ENCODE assay signal across 9 cellular contexts in the genomic region with DNA sequence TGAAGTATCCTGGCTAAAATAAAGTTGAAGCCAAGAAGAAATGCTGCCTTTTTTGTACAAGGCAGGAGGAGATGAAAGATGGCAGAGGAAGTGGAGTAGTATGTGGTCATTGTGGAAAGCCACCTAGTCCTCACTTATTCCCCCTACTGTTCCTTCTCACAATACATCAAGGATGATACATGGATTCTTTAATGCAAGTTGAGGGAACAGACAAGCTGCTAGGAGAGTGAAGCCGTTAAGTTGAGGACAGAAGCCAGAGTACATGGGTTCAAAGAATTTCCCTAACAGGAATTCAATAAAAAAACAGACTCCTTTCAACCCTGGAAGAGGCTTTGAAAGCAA.
DNase-seq lines count a peak whose midpoint lies in the region; ATAC-seq and TF ChIP-seq lines count a peak whose summit lies in the region.
"Had no signal": no experiment of that assay in that cellular context is flagged by ENCODE, and none has a peak within 500 bp of the region (broad histone marks: within the 10 kb centered on the region; RNA-seq: fewer than 3 reads in every experiment).

No MANE protein-coding gene starts in this region.

- no TSS peak for BruUV-seq in OCI-LY7 (replicated peaks; lab: Mats Ljungman, UMichigan)

- H2AFZ ChIP-seq in OCI-LY7 (ENCODE audit: low read length), result no peak overlapping the region

- no peaks in the 10 kb centered on the region for H3K9me3 Mint-ChIP-seq in stimulated activated naive CD8-positive, alpha-beta T cell treated with anti-CD3 and anti-CD28 coated beads, Interleukin-15, amount 100 ng/mL, for 72 hours
- no peaks in the 10 kb centered on the region for H3K9me3 Mint-ChIP-seq in progenitor cell of endocrine pancreas (ENCODE audit: low read depth)

- intact Hi-C loops in OCI-LY7 (cut with micrococcal nuclease; ENCODE audit: unreplicated experiment), result loop anchor here (5.0 kb wide), 1 partner anchor 49 kb away; no protein-coding TSS in a partner anchor
- intact Hi-C loops in esophagus muscularis mucosa (cut with DNase I), result no loop called here

- WGBS in esophagus muscularis mucosa, result 32% methylated on average over 1 of the region's 1 CpG

- DNase-seq in H4 (ENCODE audit: low spot score), result peak; percentile 24
- DNase-seq in OCI-LY7 (ENCODE audit: low spot score), result peak; percentile 14
- no peak for DNase-seq in esophagus muscularis mucosa (ENCODE audit: extremely low spot score)
- no peak for DNase-seq in stimulated activated naive CD8-positive, alpha-beta T cell treated with anti-CD3 and anti-CD28 coated beads, Interleukin-15, amount 100 ng/mL, for 72 hours
- DNase-seq in progenitor cell of endocrine pancreas (ENCODE audit: low spot score, unreplicated experiment), result no peak
- DNase-seq in NK-92 treated with Interleukin-12 subunit alpha and Interleukin-12 subunit beta, amount 100 ng/mL, for 24 hours (lab: John Stamatoyannopoulos, UW), result no peak
- DNase-seq: activated effector memory CD4-positive, alpha-beta T cell treated with anti-CD3 and anti-CD28 coated beads, Interleukin-2, amount 50 U/mL, for 16 hours had no signal

- no peak for TF ChIP-seq EP300 in esophagus muscularis mucosa (IDR thresholded peaks at IDR 0.05)

- TF ChIP-seq CTCF in OCI-LY7 (conservative IDR thresholded peaks at IDR 0.05; ENCODE audit: low read length) (peak; percentile 63), esophagus muscularis mucosa (IDR thresholded peaks at IDR 0.05) (peak in 2 of 3 experiments; percentile 24 to 42), progenitor cell of endocrine pancreas (IDR thresholded peaks at IDR 0.05; ENCODE audit: unreplicated experiment) (no peak)

- peaks cover 35% of the 10 kb centered on the region for H3K4me1 Mint-ChIP-seq in stimulated activated naive CD8-positive, alpha-beta T cell treated with anti-CD3 and anti-CD28 coated beads, Interleukin-15, amount 100 ng/mL, for 72 hours
- H3K4me1 Mint-ChIP-seq in progenitor cell of endocrine pancreas (ENCODE audit: low read depth), result peaks cover 25% of the 10 kb centered on the region

- peaks cover 14% of the 10 kb centered on the region for H3K4me1 ChIP-seq in OCI-LY7 (ENCODE audit: insufficient read depth, low read length, poor library complexity, severe bottlenecking)
- H3K4me1 ChIP-seq in esophagus muscularis mucosa, result peaks cover 50 to 88% (median 82%) of the 10 kb centered on the region in 4 donors

- H3K27ac ChIP-seq in OCI-LY7 (ENCODE audit: low read depth, low read length, poor library complexity, severe bottlenecking) (no peak overlapping the region), esophagus muscularis mucosa (replicated peaks in 1 of 4) (peak overlapping the region; percentile 70 to 81 (median 78))

- H3K36me3 Mint-ChIP-seq in progenitor cell of endocrine pancreas (ENCODE audit: insufficient read depth), result peaks cover 2% of the 10 kb centered on the region

- TF ChIP-seq POLR2A in esophagus muscularis mucosa (IDR thresholded peaks at IDR 0.05; ENCODE audit: low read depth), result no peak

- peaks cover 24% of the 10 kb centered on the region; the same call in 1 of the 2 replicates for H3K79me2 ChIP-seq in OCI-LY7 (ENCODE audit: insufficient read depth, low read depth, low read length)

- CTCF ChIA-PET in OCI-LY7 (lab: Charles Lee; ENCODE audit: unreplicated experiment), result no interaction called here

- H3K9me3 ChIP-seq in OCI-LY7 (ENCODE audit: low read length), result no peaks in the 10 kb centered on the region
- no peaks in the 10 kb centered on the region for H3K9me3 ChIP-seq in esophagus muscularis mucosa

- H3K4me3 ChIP-seq in OCI-LY7 (ENCODE audit: low read depth, low read length, poor library complexity, severe bottlenecking), result no peak overlapping the region
- no peak overlapping the region for H3K4me3 ChIP-seq in esophagus muscularis mucosa

- ATAC-seq in stimulated activated naive CD8-positive, alpha-beta T cell treated with anti-CD3 and anti-CD28 coated beads, Interleukin-15, amount 100 ng/mL, for 72 hours, result peak; percentile 74
- ATAC-seq in GM18498 (IDR thresholded peaks at IDR 0.05; ENCODE audit: unreplicated experiment), result no peak
- ATAC-seq in HG03342 (IDR thresholded peaks at IDR 0.05; ENCODE audit: unreplicated experiment), result no peak

- no peak overlapping the region for H3K27ac Mint-ChIP-seq in stimulated activated naive CD8-positive, alpha-beta T cell treated with anti-CD3 and anti-CD28 coated beads, Interleukin-15, amount 100 ng/mL, for 72 hours
- no peak overlapping the region for H3K27ac Mint-ChIP-seq in progenitor cell of endocrine pancreas

- H3K4me2 ChIP-seq in OCI-LY7 (ENCODE audit: low read length), result no peak overlapping the region

- no peaks in the 10 kb centered on the region for H3K27me3 Mint-ChIP-seq in stimulated activated naive CD8-positive, alpha-beta T cell treated with anti-CD3 and anti-CD28 coated beads, Interleukin-15, amount 100 ng/mL, for 72 hours
- H3K27me3 Mint-ChIP-seq in progenitor cell of endocrine pancreas, result peaks cover 2% of the 10 kb centered on the region

- H3K27me3 ChIP-seq in esophagus muscularis mucosa, result no peaks in the 10 kb centered on the region

- H3K36me3 ChIP-seq in OCI-LY7 (ENCODE audit: insufficient read depth, low read length), result peaks cover 31% of the 10 kb centered on the region; the same call in 1 of the 2 replicates
- H3K36me3 ChIP-seq in esophagus muscularis mucosa, result no peaks in the 10 kb centered on the region

- no peak overlapping the region for H3K4me3 Mint-ChIP-seq in stimulated activated naive CD8-positive, alpha-beta T cell treated with anti-CD3 and anti-CD28 coated beads, Interleukin-15, amount 100 ng/mL, for 72 hours
- H3K4me3 Mint-ChIP-seq in progenitor cell of endocrine pancreas (ENCODE audit: low read depth), result no peak overlapping the region

- no peaks in the 10 kb centered on the region for H3K9me2 ChIP-seq in OCI-LY7 (ENCODE audit: insufficient read depth, low read length)

- 0 out of 2 replicates have a peak, but pooled peaks cover 11% of the 10 kb centered on the region for H4K20me1 ChIP-seq in OCI-LY7 (ENCODE audit: insufficient read depth, low read length)

- POLR2A ChIA-PET in OCI-LY7 (lab: Charles Lee), result interaction anchor here (0.6 to 0.7 kb wide), 2 partner anchors 72 to 802 kb away, joined by 3 read pairs; no protein-coding TSS in a partner anchor

Comparison
In these comparisons a context has a peak if more than half of its experiments do, and no peak if none do; other contexts are left out.
1. DNase-seq: peak in H4 (single experiment) and OCI-LY7 (single experiment); none in esophagus muscularis mucosa (single experiment), stimulated activated naive CD8-positive, alpha-beta T cell treated with anti-CD3 and anti-CD28 coated beads, Interleukin-15, amount 100 ng/mL, for 72 hours (0 of 2), progenitor cell of endocrine pancreas (single experiment) and NK-92 treated with Interleukin-12 subunit alpha and Interleukin-12 subunit beta, amount 100 ng/mL, for 24 hours (single experiment).